In genomic region chr20:13105071-13105470, GRCh38 we compare ENCODE assay signal across 1 cellular context.
TF ChIP-seq lines count a peak whose summit lies in the region.

No MANE protein-coding gene starts in this region.

TF ChIP-seq in GM23338, 12 proteins besides CTCF, POLR2A, EP300 and RAD21 (continued from another document):
- TF ChIP-seq, protein P1, sequence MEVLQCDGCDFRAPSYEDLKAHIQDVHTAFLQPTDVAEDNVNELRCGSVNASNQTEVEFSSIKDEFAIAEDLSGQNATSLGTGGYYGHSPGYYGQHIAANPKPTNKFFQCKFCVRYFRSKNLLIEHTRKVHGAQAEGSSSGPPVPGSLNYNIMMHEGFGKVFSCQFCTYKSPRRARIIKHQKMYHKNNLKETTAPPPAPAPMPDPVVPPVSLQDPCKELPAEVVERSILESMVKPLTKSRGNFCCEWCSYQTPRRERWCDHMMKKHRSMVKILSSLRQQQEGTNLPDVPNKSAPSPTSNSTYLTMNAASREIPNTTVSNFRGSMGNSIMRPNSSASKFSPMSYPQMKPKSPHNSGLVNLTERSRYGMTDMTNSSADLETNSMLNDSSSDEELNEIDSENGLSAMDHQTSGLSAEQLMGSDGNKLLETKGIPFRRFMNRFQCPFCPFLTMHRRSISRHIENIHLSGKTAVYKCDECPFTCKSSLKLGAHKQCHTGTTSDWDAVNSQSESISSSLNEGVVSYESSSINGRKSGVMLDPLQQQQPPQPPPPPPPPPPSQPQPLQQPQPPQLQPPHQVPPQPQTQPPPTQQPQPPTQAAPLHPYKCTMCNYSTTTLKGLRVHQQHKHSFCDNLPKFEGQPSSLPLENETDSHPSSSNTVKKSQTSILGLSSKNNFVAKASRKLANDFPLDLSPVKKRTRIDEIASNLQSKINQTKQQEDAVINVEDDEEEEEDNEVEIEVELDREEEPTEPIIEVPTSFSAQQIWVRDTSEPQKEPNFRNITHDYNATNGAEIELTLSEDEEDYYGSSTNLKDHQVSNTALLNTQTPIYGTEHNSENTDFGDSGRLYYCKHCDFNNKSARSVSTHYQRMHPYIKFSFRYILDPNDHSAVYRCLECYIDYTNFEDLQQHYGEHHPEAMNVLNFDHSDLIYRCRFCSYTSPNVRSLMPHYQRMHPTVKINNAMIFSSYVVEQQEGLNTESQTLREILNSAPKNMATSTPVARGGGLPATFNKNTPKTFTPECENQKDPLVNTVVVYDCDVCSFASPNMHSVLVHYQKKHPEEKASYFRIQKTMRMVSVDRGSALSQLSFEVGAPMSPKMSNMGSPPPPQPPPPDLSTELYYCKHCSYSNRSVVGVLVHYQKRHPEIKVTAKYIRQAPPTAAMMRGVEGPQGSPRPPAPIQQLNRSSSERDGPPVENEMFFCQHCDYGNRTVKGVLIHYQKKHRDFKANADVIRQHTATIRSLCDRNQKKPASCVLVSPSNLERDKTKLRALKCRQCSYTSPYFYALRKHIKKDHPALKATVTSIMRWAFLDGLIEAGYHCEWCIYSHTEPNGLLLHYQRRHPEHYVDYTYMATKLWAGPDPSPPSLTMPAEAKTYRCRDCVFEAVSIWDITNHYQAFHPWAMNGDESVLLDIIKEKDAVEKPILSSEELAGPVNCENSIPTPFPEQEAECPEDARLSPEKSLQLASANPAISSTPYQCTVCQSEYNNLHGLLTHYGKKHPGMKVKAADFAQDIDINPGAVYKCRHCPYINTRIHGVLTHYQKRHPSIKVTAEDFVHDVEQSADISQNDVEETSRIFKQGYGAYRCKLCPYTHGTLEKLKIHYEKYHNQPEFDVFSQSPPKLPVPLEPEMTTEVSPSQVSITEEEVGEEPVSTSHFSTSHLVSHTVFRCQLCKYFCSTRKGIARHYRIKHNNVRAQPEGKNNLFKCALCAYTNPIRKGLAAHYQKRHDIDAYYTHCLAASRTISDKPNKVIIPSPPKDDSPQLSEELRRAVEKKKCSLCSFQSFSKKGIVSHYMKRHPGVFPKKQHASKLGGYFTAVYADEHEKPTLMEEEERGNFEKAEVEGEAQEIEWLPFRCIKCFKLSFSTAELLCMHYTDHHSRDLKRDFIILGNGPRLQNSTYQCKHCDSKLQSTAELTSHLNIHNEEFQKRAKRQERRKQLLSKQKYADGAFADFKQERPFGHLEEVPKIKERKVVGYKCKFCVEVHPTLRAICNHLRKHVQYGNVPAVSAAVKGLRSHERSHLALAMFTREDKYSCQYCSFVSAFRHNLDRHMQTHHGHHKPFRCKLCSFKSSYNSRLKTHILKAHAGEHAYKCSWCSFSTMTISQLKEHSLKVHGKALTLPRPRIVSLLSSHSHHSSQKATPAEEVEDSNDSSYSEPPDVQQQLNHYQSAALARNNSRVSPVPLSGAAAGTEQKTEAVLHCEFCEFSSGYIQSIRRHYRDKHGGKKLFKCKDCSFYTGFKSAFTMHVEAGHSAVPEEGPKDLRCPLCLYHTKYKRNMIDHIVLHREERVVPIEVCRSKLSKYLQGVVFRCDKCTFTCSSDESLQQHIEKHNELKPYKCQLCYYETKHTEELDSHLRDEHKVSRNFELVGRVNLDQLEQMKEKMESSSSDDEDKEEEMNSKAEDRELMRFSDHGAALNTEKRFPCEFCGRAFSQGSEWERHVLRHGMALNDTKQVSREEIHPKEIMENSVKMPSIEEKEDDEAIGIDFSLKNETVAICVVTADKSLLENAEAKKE (CRISPR knock-in tag; IDR thresholded peaks at IDR 0.05): no peak
- TF ChIP-seq STAT1 (IDR thresholded peaks at IDR 0.05; ENCODE audit: unreplicated experiment): no peak
